ENCODE assay signal across 16 cellular contexts in the genomic region with DNA sequence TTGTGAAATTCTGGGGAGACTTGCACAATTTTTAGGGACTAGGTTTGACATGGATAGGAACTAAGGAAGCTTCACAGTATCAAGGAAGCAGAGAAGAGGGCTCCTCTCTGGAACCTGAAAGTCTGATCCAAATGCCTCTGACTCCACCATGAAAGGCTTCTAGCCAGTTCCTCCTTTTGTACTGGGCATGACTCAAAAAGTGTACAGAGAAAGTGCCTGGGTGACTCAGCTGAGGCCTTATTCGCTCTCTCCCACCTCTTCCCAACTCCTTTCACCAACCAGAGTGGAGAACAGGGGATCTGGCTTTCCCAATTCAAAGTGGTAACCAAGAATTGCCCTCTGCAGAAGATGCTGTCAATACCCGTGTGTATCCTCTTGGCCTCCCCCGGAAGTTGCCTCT.
A peak's percentile ranks its signal among the peaks of the same experiment; 100 is the strongest.
DNase-seq lines count a peak whose midpoint lies in the region; ATAC-seq, FAIRE-seq and TF ChIP-seq lines count a peak whose summit lies in the region.
"Had no signal": no experiment of that assay in that cellular context is flagged by ENCODE, and none has a peak within 500 bp of the region (broad histone marks: within the 10 kb centered on the region; RNA-seq: fewer than 3 reads in every experiment).

No MANE protein-coding gene starts in this region.

- no peak overlapping the region for H2AFZ ChIP-seq in Karpas-422 (ENCODE audit: low read length)

- TF ChIP-seq CTCF in mucosa of descending colon (IDR thresholded peaks at IDR 0.05) = no peak
- TF ChIP-seq CTCF in esophagus muscularis mucosa (IDR thresholded peaks at IDR 0.05) = no peak

- FAIRE-seq in GM12892 (lab: Jason Lieb, UNC) = peak; percentile 53

- H3K27me3 ChIP-seq in Karpas-422 (ENCODE audit: low read length) = no peaks in the 10 kb centered on the region
- no peaks in the 10 kb centered on the region for H3K27me3 ChIP-seq in esophagus muscularis mucosa
- H3K27me3 ChIP-seq: neutrophil had no signal

- TF ChIP-seq POLR2A in GM12892 (IDR thresholded peaks at IDR 0.05; ENCODE audit: low read depth, low read length) (no peak), esophagus muscularis mucosa (IDR thresholded peaks at IDR 0.05; ENCODE audit: low read depth) (no peak)

- no peak for TF ChIP-seq EP300 in esophagus muscularis mucosa (IDR thresholded peaks at IDR 0.05)

- H3K27ac ChIP-seq in Karpas-422 (ENCODE audit: low read length) (no peak overlapping the region), esophagus muscularis mucosa (replicated peaks in 1 of 4) (no peak overlapping the region)
- H3K27ac ChIP-seq: left ventricle myocardium inferior, neutrophil had no signal

- no peaks in the 10 kb centered on the region for H4K20me1 ChIP-seq in Karpas-422 (ENCODE audit: insufficient read depth, low read depth, low read length)

- intact Hi-C loops in mucosa of descending colon (cut with DNase I, micrococcal nuclease) = no loop called here
- intact Hi-C loops in esophagus muscularis mucosa (cut with DNase I) = no loop called here

- no peaks in the 10 kb centered on the region for H3K9me3 ChIP-seq in mucosa of descending colon
- H3K9me3 ChIP-seq in Karpas-422 (ENCODE audit: low read length) = no peaks in the 10 kb centered on the region
- no peaks in the 10 kb centered on the region for H3K9me3 ChIP-seq in esophagus muscularis mucosa
- H3K9me3 ChIP-seq: neutrophil had no signal

- H3K36me3 ChIP-seq in mucosa of descending colon (ENCODE audit: low read depth) (no peaks in the 10 kb centered on the region), Karpas-422 (ENCODE audit: insufficient read depth, low read length) (no peaks in the 10 kb centered on the region; the same call in 1 of the 2 replicates), esophagus muscularis mucosa (no peaks in the 10 kb centered on the region)
- H3K36me3 ChIP-seq: left ventricle myocardium inferior, neutrophil had no signal

- WGBS in esophagus muscularis mucosa = 89% methylated on average over 3 of the region's 3 CpGs

- no peak for DNase-seq in GM12892 (ENCODE audit: insufficient read length)
- DNase-seq in LHCN-M2 (ENCODE audit: low read depth) = peak; percentile 50
- peak; percentile 42 for DNase-seq in amniotic epithelial cell (ENCODE audit: low read depth)
- no peak for DNase-seq in mucosa of descending colon
- no peak for DNase-seq in Karpas-422
- DNase-seq in esophagus muscularis mucosa (ENCODE audit: extremely low spot score) = no peak
- DNase-seq: activated CD4-positive, alpha-beta T cell treated with anti-CD3 and anti-CD28 coated beads for 48 hours; activated effector memory CD4-positive, alpha-beta T cell treated with Interleukin-2 at 50 U/mL for 16 hours; cortex of kidney; left ventricle myocardium inferior; NCI-H1105; NCI-H524; stimulated activated CD4-positive, alpha-beta T cell treated with anti-CD3 and anti-CD28 coated beads, Interleukin-12 subunit alpha, Interleukin-12 subunit beta, amount 100 ng/mL, for 4 hours had no signal

- H3K79me2 ChIP-seq in Karpas-422 (ENCODE audit: low read length) = no peaks in the 10 kb centered on the region

- no peaks in the 10 kb centered on the region for H3K9me2 ChIP-seq in Karpas-422 (replicated peaks; ENCODE audit: insufficient read depth, low read length)

- no peak overlapping the region for H3K4me2 ChIP-seq in Karpas-422 (ENCODE audit: low read depth, low read length, poor library complexity, severe bottlenecking)

- H3K4me3 ChIP-seq in mucosa of descending colon = no peak overlapping the region
- H3K4me3 ChIP-seq in Karpas-422 (ENCODE audit: low read length) = no peak overlapping the region
- H3K4me3 ChIP-seq in esophagus muscularis mucosa = no peak overlapping the region
- H3K4me3 ChIP-seq: left ventricle myocardium inferior had no signal

- no peaks in the 10 kb centered on the region for H3K4me1 ChIP-seq in mucosa of descending colon (ENCODE audit: low read depth)
- peaks cover 29% of the 10 kb centered on the region for H3K4me1 ChIP-seq in Karpas-422 (ENCODE audit: low read length)
- H3K4me1 ChIP-seq in esophagus muscularis mucosa = peaks cover 12 to 28% (median 25%) of the 10 kb centered on the region in 4 donors

- no peak overlapping the region for H3K9ac ChIP-seq in Karpas-422 (ENCODE audit: low read length)

- ATAC-seq in mucosa of descending colon = peak; percentile 24
- no peak for ATAC-seq in HG03095 (IDR thresholded peaks at IDR 0.05; ENCODE audit: unreplicated experiment)
- ATAC-seq in HG03025 (IDR thresholded peaks at IDR 0.05; ENCODE audit: low FRiP score, unreplicated experiment) = no peak

Comparison
In these comparisons a context has a peak if more than half of its experiments do, and no peak if none do; other contexts are left out.
1. DNase-seq: peak in LHCN-M2 (single experiment) and amniotic epithelial cell (single experiment); none in GM12892 (single experiment), mucosa of descending colon (0 of 3), Karpas-422 (single experiment) and esophagus muscularis mucosa (single experiment).